20 cellular contexts compared by ENCODE assay signal in the genomic region with DNA sequence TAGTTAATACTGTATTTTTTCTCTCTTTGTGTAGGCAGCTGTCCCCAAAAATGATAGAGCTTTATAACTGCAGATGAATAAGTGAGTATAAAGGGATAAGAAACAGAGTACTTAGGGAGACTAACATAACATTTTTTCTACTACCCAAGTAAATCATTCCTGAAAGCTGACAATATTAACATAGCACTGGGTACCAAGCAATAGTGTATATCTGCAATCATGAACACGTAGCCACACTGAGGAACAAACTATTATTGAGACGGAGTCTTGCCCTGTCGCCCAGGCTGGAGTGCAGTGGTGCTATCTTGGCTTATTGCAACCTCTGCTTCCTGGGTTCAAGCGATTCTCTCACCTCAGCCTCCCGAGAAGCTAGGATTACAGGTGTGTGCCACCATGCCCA.
DNase-seq lines count a peak whose midpoint lies in the region; ATAC-seq and TF ChIP-seq lines count a peak whose summit lies in the region.
"Had no signal": no experiment of that assay in that cellular context is flagged by ENCODE, and none has a peak within 500 bp of the region (broad histone marks: within the 10 kb centered on the region; RNA-seq: fewer than 3 reads in every experiment).

No MANE protein-coding gene starts in this region.

- peaks cover 2 to 48% (median 26%) of the 10 kb centered on the region in 3 experiments; a peak in 5 of 7 replicates for H3K36me3 Mint-ChIP-seq in H9 (ENCODE audit: insufficient read depth in 1 of 3, low read depth in 3 of 3)

- DNase-seq in Right ventricle myocardium superior (no peak), left cardiac atrium (no peak), hepatocyte (ENCODE audit: low spot score) (no peak), psoas muscle (no peak), ecto neural progenitor cell (ENCODE audit: low spot score) (no peak), H9 (no peak), cerebellum (ENCODE audit: low spot score) (no peak)
- DNase-seq: 8988T, H7, MV-4-11, NCI-H1105 treated with DMSO at 0.1 percent for 48 hours, NCI-H146, NCI-H1930, NCI-H2107, NCI-H446, NCI-H524 treated with DMSO at 0.1 percent for 48 hours, NCI-H774, SJCRH30 had no signal

- H2BK12ac ChIP-seq in H9 (ENCODE audit: insufficient read length, low read depth, low read length): no peak overlapping the region

- H2AK5ac ChIP-seq in H9 (ENCODE audit: insufficient read length, low read length): no peak overlapping the region

- TF ChIP-seq CTCF in hepatocyte (IDR thresholded peaks at IDR 0.05; ENCODE audit: poor library complexity) (no peak), psoas muscle (IDR thresholded peaks at IDR 0.05) (no peak), H9 (conservative IDR thresholded peaks at IDR 0.05) (no peak)

- H3K27me3 ChIP-seq in hepatocyte (no peaks in the 10 kb centered on the region), psoas muscle (ENCODE audit: insufficient read depth in 3 of 3, low read length in 2 of 3) (no peaks in the 10 kb centered on the region), H9 (ENCODE audit: insufficient read depth, low read length) (no peaks in the 10 kb centered on the region)
- H3K27me3 ChIP-seq: SJCRH30 had no signal

- H3K9me3 Mint-ChIP-seq in H9: no peaks in the 10 kb centered on the region

- 94% methylated on average over 5 of the region's 5 CpGs for WGBS in hepatocyte (ENCODE audit: low lambda C conversion rate, missing lambda C conversion rate)
- 70 to 79% (median 74%) methylated on average over 5 of the region's 5 CpGs for WGBS in psoas muscle, 3 donors
- no CpG with 5 or more reads among the region's 5 CpGs for WGBS in H9 (ENCODE audit: extremely low coverage, insufficient read length, low lambda C conversion rate)

- no peak overlapping the region for H4K91ac ChIP-seq in H9 (ENCODE audit: insufficient read length, low read depth, low read length)

- H3K9ac ChIP-seq in H9 (ENCODE audit: extremely low read depth, insufficient read length, low read length): no peak overlapping the region

- no peaks in the 10 kb centered on the region for H3K4me1 Mint-ChIP-seq in H9

- peak; percentile 51 for ATAC-seq in Right ventricle myocardium superior (ENCODE audit: poor library complexity)
- ATAC-seq in left cardiac atrium: no peak
- ATAC-seq in psoas muscle: no peak
- no peak for ATAC-seq in HG03571 (IDR thresholded peaks at IDR 0.05; ENCODE audit: unreplicated experiment)
- ATAC-seq: K562 had no signal

- H3K4me2 ChIP-seq in hepatocyte (no peak overlapping the region), H9 (ENCODE audit: insufficient read depth, insufficient read length, low read length) (no peak overlapping the region)

- H3K9me2 ChIP-seq in hepatocyte (replicated peaks; ENCODE audit: insufficient read depth): no peaks in the 10 kb centered on the region

- no peak overlapping the region for H2BK20ac ChIP-seq in H9 (ENCODE audit: low read depth, low read length, poor library complexity, severe bottlenecking)

- H3K14ac ChIP-seq in H9 (ENCODE audit: insufficient read depth, low read length): no peak overlapping the region

- no peak overlapping the region for H3K27ac Mint-ChIP-seq in H9

- no peak overlapping the region for H3K18ac ChIP-seq in H9 (ENCODE audit: insufficient read length, low read depth, low read length)

- H3K79me2 ChIP-seq in hepatocyte (peaks cover 3% of the 10 kb centered on the region), H9 (ENCODE audit: insufficient read depth, low read length) (no peaks in the 10 kb centered on the region)

- H2AFZ ChIP-seq in hepatocyte (no peak overlapping the region), H9 (ENCODE audit: low read length) (no peak overlapping the region)

- no peak overlapping the region for H2BK5ac ChIP-seq in H9 (ENCODE audit: insufficient read length, low read length)

- no peaks in the 10 kb centered on the region for H3K27me3 Mint-ChIP-seq in H9 (ENCODE audit: low read depth)

- no peak overlapping the region for H3K4me3 Mint-ChIP-seq in H9

- H3K4ac ChIP-seq in H9 (ENCODE audit: low read depth, low read length): no peak overlapping the region

- H3K4me3 ChIP-seq in hepatocyte (no peak overlapping the region), psoas muscle (no peak overlapping the region)
- H3K4me3 ChIP-seq: K562, SJCRH30 had no signal

- H3K56ac ChIP-seq in H9 (ENCODE audit: insufficient read length, low read depth, low read length): no peak overlapping the region

- H3K79me1 ChIP-seq in H9 (ENCODE audit: insufficient read depth, low read depth, low read length, poor library complexity, severe bottlenecking): no peaks in the 10 kb centered on the region

- H3K23ac ChIP-seq in H9 (ENCODE audit: insufficient read length, low read depth, low read length): no peak overlapping the region

- no peak overlapping the region for H4K5ac ChIP-seq in H9 (ENCODE audit: insufficient read length, low read depth, low read length)

- H2BK120ac ChIP-seq in H9 (ENCODE audit: low read depth, low read length, poor library complexity, severe bottlenecking): no peak overlapping the region

- H4K8ac ChIP-seq in H9 (replicated peaks; ENCODE audit: insufficient read length, low read depth, low read length): no peak overlapping the region

- H4K20me1 ChIP-seq in hepatocyte (ENCODE audit: insufficient read depth, poor library complexity, severe bottlenecking): no peaks in the 10 kb centered on the region
- H4K20me1 ChIP-seq in H9 (ENCODE audit: control insufficient read depth, insufficient read depth, insufficient read length): no peaks in the 10 kb centered on the region

- H2BK15ac ChIP-seq in H9 (ENCODE audit: low read depth, low read length): no peak overlapping the region

- H3K23me2 ChIP-seq in H9 (ENCODE audit: insufficient read length, low read depth, low read length, poor library complexity, severe bottlenecking): no peaks in the 10 kb centered on the region

- H3K36me3 ChIP-seq in hepatocyte (replicated peaks; ENCODE audit: insufficient read depth, low read depth) (no peaks in the 10 kb centered on the region), psoas muscle (ENCODE audit: insufficient read depth in 1 of 2, low read depth in 1 of 2) (peaks cover 18 to 78% of the 10 kb centered on the region in 2 donors)

- H3K9me3 ChIP-seq in hepatocyte (ENCODE audit: low read depth): no peaks in the 10 kb centered on the region
- no peaks in the 10 kb centered on the region for H3K9me3 ChIP-seq in psoas muscle
- no peaks in the 10 kb centered on the region for H3K9me3 ChIP-seq in H9 (ENCODE audit: control insufficient read depth, low read depth, low read length)
- H3K9me3 ChIP-seq: SJCRH30 had no signal

- H3T11ph ChIP-seq in H9 (ENCODE audit: low read length): no peak overlapping the region

- intact Hi-C loops in Right ventricle myocardium superior (cut with DNase I) (no loop called here), left cardiac atrium (cut with DNase I) (no loop called here), psoas muscle (cut with DNase I) (no loop called here)

- peak overlapping the region; percentile 77 for H3K27ac ChIP-seq in hepatocyte
- H3K27ac ChIP-seq in psoas muscle: peak overlapping the region; percentile 31
- H3K27ac ChIP-seq in H9 (ENCODE audit: insufficient read length, low read depth, low read length): no peak overlapping the region
- H3K27ac ChIP-seq: SJCRH30 had no signal

- H3K4me1 ChIP-seq in hepatocyte (ENCODE audit: insufficient read depth) (peaks cover 21% of the 10 kb centered on the region), psoas muscle (peaks cover 2% of the 10 kb centered on the region), H9 (ENCODE audit: insufficient read depth, low read length) (no peaks in the 10 kb centered on the region)
- H3K4me1 ChIP-seq: SJCRH30 had no signal
